Comparison of ENCODE assay signal across 19 cellular contexts in the genomic region with DNA sequence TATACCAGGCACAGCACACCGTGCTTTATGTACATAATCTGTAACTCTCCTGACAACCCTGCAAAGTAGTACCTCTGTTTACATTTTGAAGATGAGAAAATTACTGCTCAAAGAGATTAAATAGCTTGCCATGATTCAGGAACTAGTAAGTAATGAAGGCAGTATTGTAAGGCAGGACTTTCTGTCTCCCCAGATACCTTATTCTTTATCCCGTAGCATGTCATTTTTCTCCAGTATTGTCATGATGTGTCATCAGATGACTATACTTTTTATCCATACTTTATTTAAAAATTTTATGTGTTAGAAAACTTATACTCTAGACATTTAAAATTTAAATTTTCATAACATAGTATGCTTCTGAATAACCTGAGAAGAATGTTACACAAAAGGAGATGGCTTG.
DNase-seq lines count a peak whose midpoint lies in the region; ATAC-seq and TF ChIP-seq lines count a peak whose summit lies in the region.
"Had no signal": no experiment of that assay in that cellular context is flagged by ENCODE, and none has a peak within 500 bp of the region (broad histone marks: within the 10 kb centered on the region; RNA-seq: fewer than 3 reads in every experiment).

No MANE protein-coding gene starts in this region.

- ATAC-seq in PC-3 (peak; percentile 73), HG02798 (IDR thresholded peaks at IDR 0.05; ENCODE audit: poor library complexity, unreplicated experiment) (no peak)
- ATAC-seq: A549 had no signal

- TF ChIP-seq CTCF in PC-3 (conservative IDR thresholded peaks at IDR 0.05; ENCODE audit: low read depth, low read length): no peak
- TF ChIP-seq CTCF in esophagus muscularis mucosa (IDR thresholded peaks at IDR 0.05): no peak
- no peak for TF ChIP-seq CTCF in chondrocyte (IDR thresholded peaks at IDR 0.05)

- no peak overlapping the region for H3K4me3 Mint-ChIP-seq in chondrocyte (ENCODE audit: unreplicated experiment)
- H3K4me3 Mint-ChIP-seq: CD8-positive, alpha-beta memory T cell; IgD-negative memory B cell had no signal

- H3K27me3 Mint-ChIP-seq in chondrocyte (ENCODE audit: low read depth): no peaks in the 10 kb centered on the region
- H3K27me3 Mint-ChIP-seq: CD8-positive, alpha-beta memory T cell; IgD-negative memory B cell had no signal

- no peak overlapping the region for H3K27ac Mint-ChIP-seq in chondrocyte (ENCODE audit: unreplicated experiment)
- H3K27ac Mint-ChIP-seq: CD8-positive, alpha-beta memory T cell had no signal

- TF ChIP-seq EP300 in esophagus muscularis mucosa (IDR thresholded peaks at IDR 0.05): no peak

- 43% methylated on average over 2 of the region's 2 CpGs for WGBS in esophagus muscularis mucosa

- POLR2A ChIA-PET in PC-3 (lab: Charles Lee; ENCODE audit: unreplicated experiment): no interaction called here

- H2AFZ ChIP-seq in PC-3 (ENCODE audit: low read length): no peak overlapping the region

- no peak for TF ChIP-seq POLR2A in esophagus muscularis mucosa (IDR thresholded peaks at IDR 0.05; ENCODE audit: low read depth)

- H3K79me2 ChIP-seq in PC-3 (ENCODE audit: low read length): no peaks in the 10 kb centered on the region

- DNase-seq in ELR (ENCODE audit: low read depth) (peak; percentile 67), PC-3 (peak; percentile 56), esophagus muscularis mucosa (ENCODE audit: extremely low spot score) (no peak), chondrocyte (ENCODE audit: low spot score) (no peak), SHP77 treated with DMSO at 0.1 percent for 48 hours (lab: John Stamatoyannopoulos, UW) (no peak)
- DNase-seq: CD8-positive, alpha-beta memory T cell; H7; Kasumi-1; NCI-H1092 treated with DMSO at 0.1 percent for 48 hours; NCI-H2081 treated with DMSO at 0.1 percent for 48 hours; NCI-H510A; NCI-H774; OCI-M1 had no signal

- no peaks in the 10 kb centered on the region for H3K4me1 Mint-ChIP-seq in chondrocyte (ENCODE audit: low read depth)
- H3K4me1 Mint-ChIP-seq: CD8-positive, alpha-beta memory T cell; IgD-negative memory B cell had no signal

- no peaks in the 10 kb centered on the region for H3K36me3 Mint-ChIP-seq in chondrocyte (ENCODE audit: low read depth)

- H3K4me3 ChIP-seq in PC-3 (ENCODE audit: low read length) (no peak overlapping the region), esophagus muscularis mucosa (no peak overlapping the region), rectal smooth muscle tissue (ENCODE audit: low read length) (no peak overlapping the region)
- H3K4me3 ChIP-seq: A549; BLaER1 treated with 17β-estradiol and CSF1 and Interleukin-3, amounts not matched to agents 10 nM and 100 nM; SJSA1 had no signal

- H3K9me3 ChIP-seq in PC-3 (ENCODE audit: low read length) (no peaks in the 10 kb centered on the region), esophagus muscularis mucosa (no peaks in the 10 kb centered on the region)
- H3K9me3 ChIP-seq: A549, SJSA1 had no signal

- H3K4me1 ChIP-seq in PC-3 (ENCODE audit: insufficient read depth, low read length) (peaks cover 16% of the 10 kb centered on the region), esophagus muscularis mucosa (peaks cover 8 to 34% (median 31%) of the 10 kb centered on the region in 4 donors), rectal smooth muscle tissue (ENCODE audit: control insufficient read depth, insufficient read depth, low read length) (peaks cover 9% of the 10 kb centered on the region)
- H3K4me1 ChIP-seq: A549; BLaER1 treated with 17β-estradiol and CSF1 and Interleukin-3, amounts not matched to agents 10 nM and 100 nM had no signal

- no peaks in the 10 kb centered on the region for H3K9me3 Mint-ChIP-seq in chondrocyte (ENCODE audit: low read depth)
- H3K9me3 Mint-ChIP-seq: CD8-positive, alpha-beta memory T cell had no signal

- no peaks in the 10 kb centered on the region for H3K9me2 ChIP-seq in PC-3 (replicated peaks; ENCODE audit: low read length)

- intact Hi-C loops in PC-3 (cut with micrococcal nuclease) (no loop called here), esophagus muscularis mucosa (cut with DNase I) (no loop called here)

- CTCF ChIA-PET in PC-3 (lab: Charles Lee): no interaction called here

- H3K4me2 ChIP-seq in PC-3 (ENCODE audit: low read length): peak overlapping the region; percentile 30; the same call in 1 of the 2 replicates
- H3K4me2 ChIP-seq: A549; BLaER1 treated with 17β-estradiol and CSF1 and Interleukin-3, amounts not matched to agents 10 nM and 100 nM had no signal

- H3K27ac ChIP-seq in PC-3 (ENCODE audit: low read length): peak overlapping the region; percentile 37
- H3K27ac ChIP-seq in esophagus muscularis mucosa (replicated peaks in 1 of 4): peak overlapping the region; percentile 44 to 61 (median 48)
- peak overlapping the region; percentile 48 for H3K27ac ChIP-seq in rectal smooth muscle tissue (ENCODE audit: low read depth, low read length)
- H3K27ac ChIP-seq: A549; BLaER1 treated with 17β-estradiol and CSF1 and Interleukin-3, amounts not matched to agents 10 nM and 100 nM; SJSA1 had no signal

- no peaks in the 10 kb centered on the region for H4K20me1 ChIP-seq in PC-3 (ENCODE audit: low read length)
- H4K20me1 ChIP-seq: BLaER1 treated with 17β-estradiol and CSF1 and Interleukin-3, amounts not matched to agents 10 nM and 100 nM had no signal

- no peak overlapping the region for H3K9ac ChIP-seq in PC-3 (ENCODE audit: low read length)
- no peak overlapping the region for H3K9ac ChIP-seq in rectal smooth muscle tissue (ENCODE audit: low read length)
- H3K9ac ChIP-seq: BLaER1 treated with 17β-estradiol and CSF1 and Interleukin-3, amounts not matched to agents 10 nM and 100 nM had no signal

- no peaks in the 10 kb centered on the region for H3F3A ChIP-seq in PC-3 (ENCODE audit: low read length, unreplicated experiment)

- BruUV-seq in PC-3 (replicated peaks; lab: Mats Ljungman, UMichigan): no TSS peak

- no peaks in the 10 kb centered on the region for H3K36me3 ChIP-seq in PC-3 (ENCODE audit: low read depth, low read length)
- peaks cover 0 to 10% (median 0%) of the 10 kb centered on the region in 4 donors for H3K36me3 ChIP-seq in esophagus muscularis mucosa
- H3K36me3 ChIP-seq in rectal smooth muscle tissue (ENCODE audit: control insufficient read depth, insufficient read depth, low read length): peaks cover 3% of the 10 kb centered on the region
- H3K36me3 ChIP-seq: SJSA1 had no signal

- H3K27me3 ChIP-seq in PC-3 (ENCODE audit: low read length): no peaks in the 10 kb centered on the region
- H3K27me3 ChIP-seq in esophagus muscularis mucosa: no peaks in the 10 kb centered on the region
- H3K27me3 ChIP-seq in rectal smooth muscle tissue (ENCODE audit: control insufficient read depth, insufficient read depth, low read length): no peaks in the 10 kb centered on the region
- H3K27me3 ChIP-seq: BLaER1 treated with 17β-estradiol and CSF1 and Interleukin-3, amounts not matched to agents 10 nM and 100 nM; SJSA1 had no signal

Comparison
In these comparisons a context has a peak if more than half of its experiments do, and no peak if none do; other contexts are left out.
1. DNase-seq: peak in ELR (single experiment) and PC-3 (single experiment); none in esophagus muscularis mucosa (single experiment), chondrocyte (single experiment) and SHP77 treated with DMSO at 0.1 percent for 48 hours (single experiment).
2. Peak in every context shown above with its lines, with median percentiles within 50 percentile points of each other: H3K27ac ChIP-seq.